Comparison of ENCODE assay signal across 29 cellular contexts in genomic region chr15:70956596-70956995, GRCh38.
"Had no signal": no experiment of that assay in that cellular context is flagged by ENCODE, and none has a peak within 500 bp of the region (broad histone marks: within the 10 kb centered on the region; RNA-seq: fewer than 3 reads in every experiment).

No MANE protein-coding gene starts in this region.

- H3K4me3 ChIP-seq: esophagus squamous epithelium, pancreas, prostate gland, sigmoid colon, stomach, thyroid gland, upper lobe of left lung had no signal

- H3K36me3 ChIP-seq: esophagus squamous epithelium, pancreas, prostate gland, sigmoid colon, stomach, thyroid gland, upper lobe of left lung had no signal

- H3K27me3 ChIP-seq: esophagus squamous epithelium, sigmoid colon, stomach, thyroid gland, upper lobe of left lung had no signal

- H3K9me3 ChIP-seq: esophagus squamous epithelium, pancreas, prostate gland, sigmoid colon, thyroid gland, upper lobe of left lung had no signal

- H3K4me1 ChIP-seq: esophagus squamous epithelium, pancreas, prostate gland, stomach, upper lobe of left lung had no signal

- ATAC-seq: left colon; pancreas; stimulated activated naive B cell treated with anti-CD40 and anti-IgM and Interleukin-4, amounts not matched to agents 10 μg/mL and 1 μg/mL and 100 μg/mL, for 72 hours had no signal

- DNase-seq: activated CD4-positive, alpha-beta memory T cell treated with anti-CD3 and anti-CD28 coated beads for 36 hours; activated CD4-positive, alpha-beta T cell treated with anti-CD3 and anti-CD28 coated beads, Interleukin-2, amount 10 ng/mL, durations not matched to agents 24 days and 14 days; activated CD4-positive, CD25-positive, alpha-beta regulatory T cell treated with anti-CD3 and anti-CD28 coated beads, Interleukin-2, amount 50 U/mL, for 72 hours; activated CD8-positive, alpha-beta memory T cell treated with anti-CD3 and anti-CD28 coated beads, Interleukin-2, amount 50 U/mL, for 4 hours; activated effector memory CD4-positive, alpha-beta T cell treated with anti-CD3 and anti-CD28 coated beads, Interleukin-2, amount 50 U/mL, for 16 hours; activated naive CD4-positive, alpha-beta T cell treated with anti-CD3 and anti-CD28 coated beads, Interleukin-2, amount 10 ng/mL, durations not matched to agents 7 days and 5 days; activated naive CD8-positive, alpha-beta T cell treated with anti-CD3 and anti-CD28 coated beads, Interleukin-2, amount 10 ng/mL, durations not matched to agents 7 days and 5 days; activated T-cell treated with anti-CD3 and anti-CD28 coated beads, Interleukin-2, amount 50 U/mL, for 1 hour; caudate nucleus; dermis blood vessel endothelial cell; effector CD4-positive, alpha-beta T cell; esophagus squamous epithelium; head of caudate nucleus; hippocampal formation; kidney; left colon; naive B cell; nephron progenitor cell; pancreas; sigmoid colon; stimulated activated CD4-positive, alpha-beta T cell treated with anti-CD3 and anti-CD28 coated beads, Interleukin-15, amount 100 ng/mL, for 24 hours; stimulated activated CD4-positive, alpha-beta T cell treated with anti-CD3 and anti-CD28 coated beads, Interleukin-2, amount 100 ng/mL, for 24 hours; stimulated activated naive B cell treated with anti-CD40 and anti-IgM and Interleukin-4, amounts not matched to agents 10 μg/mL and 1 μg/mL and 100 μg/mL, for 72 hours; stomach; T-helper 2 cell; thyroid gland; upper lobe of left lung had no signal

- H3K27ac ChIP-seq: epithelial cell of prostate, esophagus squamous epithelium, pancreas, prostate gland, sigmoid colon, stomach, thyroid gland, upper lobe of left lung had no signal
